Comparison of ENCODE assay signal across 19 cellular contexts in genomic region chr9:112044183-112044582, GRCh38.
A peak's percentile ranks its signal among the peaks of the same experiment; 100 is the strongest.
DNase-seq lines count a peak whose midpoint lies in the region; ATAC-seq, FAIRE-seq and TF ChIP-seq lines count a peak whose summit lies in the region.
"Had no signal": no experiment of that assay in that cellular context is flagged by ENCODE, and none has a peak within 500 bp of the region (broad histone marks: within the 10 kb centered on the region; RNA-seq: fewer than 3 reads in every experiment).

No MANE protein-coding gene starts in this region.

- no peak overlapping the region for H3K4me2 ChIP-seq in astrocyte (ENCODE audit: low read length)

- peak overlapping the region; percentile 55 for H3K27ac Mint-ChIP-seq in astrocyte (ENCODE audit: unreplicated experiment)
- H3K27ac Mint-ChIP-seq: CD4-positive, alpha-beta T cell had no signal

- peaks cover 51% of the 10 kb centered on the region for H3K4me1 Mint-ChIP-seq in astrocyte (ENCODE audit: low read depth, unreplicated experiment)

- H3K36me3 ChIP-seq in astrocyte (ENCODE audit: insufficient read depth, low read length), result no peaks in the 10 kb centered on the region
- H3K36me3 ChIP-seq: BE2C, Peyer's patch had no signal

- H3K9me3 Mint-ChIP-seq in astrocyte (ENCODE audit: unreplicated experiment), result peaks cover 10% of the 10 kb centered on the region
- H3K9me3 Mint-ChIP-seq: CD4-positive, alpha-beta T cell had no signal

- no peaks in the 10 kb centered on the region for H3K27me3 Mint-ChIP-seq in astrocyte (ENCODE audit: low read depth, unreplicated experiment)

- H3K27me3 ChIP-seq in astrocyte (ENCODE audit: insufficient read depth, low read length), result no peaks in the 10 kb centered on the region
- H3K27me3 ChIP-seq: BE2C, Peyer's patch had no signal

- no peak for ATAC-seq in stimulated activated naive CD8-positive, alpha-beta T cell treated with anti-CD3 and anti-CD28 coated beads, Interleukin-15, Interleukin-2, amounts not matched to agents 100 U/mL and 50 U/mL, for 24 hours

- H3K36me3 Mint-ChIP-seq in astrocyte (ENCODE audit: low read depth, unreplicated experiment), result peaks cover 4% of the 10 kb centered on the region

- peaks cover 47% of the 10 kb centered on the region for H3K4me1 ChIP-seq in astrocyte (ENCODE audit: insufficient read depth, low read length)

- FAIRE-seq in G401.6 (lab: Jason Lieb, UNC) (peak; percentile 50), astrocyte (lab: Jason Lieb, UNC) (no peak), GM19239 (lab: Jason Lieb, UNC) (no peak)

- no peak overlapping the region for H2AFZ ChIP-seq in astrocyte (ENCODE audit: low read depth, low read length)

- DNase-seq in astrocyte (ENCODE audit: low read depth) (no peak), fibroblast of the aortic adventitia (ENCODE audit: low read depth) (peak; percentile 52), renal cortical epithelial cell (ENCODE audit: low read depth) (peak; percentile 62), coronary artery (ENCODE audit: low spot score) (no peak), AML-193 (lab: John Stamatoyannopoulos, UW) (no peak), GM19239 (ENCODE audit: insufficient read length, low spot score) (no peak)
- DNase-seq in stimulated activated naive CD8-positive, alpha-beta T cell treated with anti-CD3 and anti-CD28 coated beads, Interleukin-15, Interleukin-2, amounts not matched to agents 100 U/mL and 50 U/mL, for 24 hours, result no peak
- DNase-seq: BE2C; CD4-positive, alpha-beta T cell; GOT3; KBM-7; NCI-H1048; NCI-H146; NCI-H2081; NCI-H510A treated with DMSO at 0.1 percent for 48 hours; NCI-H82; Peyer's patch; SHP77 had no signal

- TF ChIP-seq CTCF in astrocyte (IDR thresholded peaks at IDR 0.05; ENCODE audit: insufficient read depth, low read depth, low read length), result no peak
- TF ChIP-seq CTCF in fibroblast of the aortic adventitia (IDR thresholded peaks at IDR 0.05; ENCODE audit: insufficient read depth, low read length), result no peak
- TF ChIP-seq CTCF in coronary artery (IDR thresholded peaks at IDR 0.05), result no peak

- H3K4me3 ChIP-seq in astrocyte (ENCODE audit: insufficient read depth, low read depth, low read length), result no peak overlapping the region
- no peak overlapping the region for H3K4me3 ChIP-seq in fibroblast of the aortic adventitia (ENCODE audit: low read depth, low read length)
- H3K4me3 ChIP-seq in coronary artery, result no peak overlapping the region
- H3K4me3 ChIP-seq: Peyer's patch had no signal

- H3K9ac ChIP-seq in astrocyte (ENCODE audit: low read length), result no peak overlapping the region

- H3K79me2 ChIP-seq in astrocyte (ENCODE audit: insufficient read depth, low read length), result no peaks in the 10 kb centered on the region

- H3K27ac ChIP-seq in astrocyte (ENCODE audit: low read depth, low read length) (peak overlapping the region; percentile 30), coronary artery (no peak overlapping the region)
- H3K27ac ChIP-seq: Peyer's patch had no signal

- no peaks in the 10 kb centered on the region for H3K9me3 ChIP-seq in astrocyte (ENCODE audit: insufficient read depth, low read depth, low read length)
- H3K9me3 ChIP-seq: BE2C, Peyer's patch had no signal

- no peak overlapping the region for H3K4me3 Mint-ChIP-seq in astrocyte (ENCODE audit: unreplicated experiment)
- H3K4me3 Mint-ChIP-seq: CD4-positive, alpha-beta T cell had no signal

- H4K20me1 ChIP-seq in astrocyte (ENCODE audit: insufficient read depth, low read length), result no peaks in the 10 kb centered on the region

Comparison
In these comparisons a context has a peak if more than half of its experiments do, and no peak if none do; other contexts are left out.
1. DNase-seq: peak in fibroblast of the aortic adventitia (single experiment) and renal cortical epithelial cell (single experiment); none in astrocyte (single experiment), coronary artery (single experiment), AML-193 (0 of 2), stimulated activated naive CD8-positive, alpha-beta T cell treated with anti-CD3 and anti-CD28 coated beads, Interleukin-15, Interleukin-2, amounts not matched to agents 100 U/mL and 50 U/mL, for 24 hours (single experiment) and GM19239 (single experiment).